In the genomic region with DNA sequence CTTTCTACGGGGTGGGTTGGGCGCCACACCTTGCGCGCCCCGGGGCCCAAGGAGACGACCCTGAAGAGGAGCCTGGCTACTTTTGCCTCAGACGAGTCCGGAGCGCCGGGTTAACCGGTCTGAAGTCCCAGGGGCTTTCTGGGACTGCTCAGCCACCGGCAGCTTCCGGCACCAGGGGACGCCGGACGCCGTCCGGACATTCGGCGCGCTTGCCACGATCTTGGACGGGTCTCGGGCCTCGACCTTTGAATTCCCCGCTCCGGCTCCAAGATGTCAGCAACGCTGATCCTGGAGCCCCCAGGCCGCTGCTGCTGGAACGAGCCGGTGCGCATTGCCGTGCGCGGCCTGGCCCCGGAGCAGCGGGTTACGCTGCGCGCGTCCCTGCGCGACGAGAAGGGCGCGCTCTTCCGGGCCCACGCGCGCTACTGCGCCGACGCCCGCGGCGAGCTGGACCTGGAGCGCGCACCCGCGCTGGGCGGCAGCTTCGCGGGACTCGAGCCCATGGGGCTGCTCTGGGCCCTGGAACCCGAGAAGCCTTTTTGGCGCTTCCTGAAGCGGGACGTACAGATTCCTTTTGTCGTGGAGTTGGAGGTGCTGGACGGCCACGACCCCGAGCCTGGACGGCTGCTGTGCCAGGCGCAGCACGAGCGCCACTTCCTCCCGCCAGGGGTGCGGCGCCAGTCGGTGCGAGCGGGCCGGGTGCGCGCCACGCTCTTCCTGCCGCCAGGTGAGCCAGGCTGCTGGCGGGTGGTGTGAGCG, we compare ENCODE assay signal across 9 cellular contexts. TPM values are rescaled to one million over a fixed set of nuclear protein-coding genes. Genes with fewer than 3 reads are reported as not detected.
DNase-seq lines count a peak whose midpoint lies in the region; ATAC-seq and TF ChIP-seq lines count a peak whose summit lies in the region.
"Had no signal": no experiment of that assay in that cellular context is flagged by ENCODE, and none has a peak within 500 bp of the region (broad histone marks: within the 10 kb centered on the region; RNA-seq: fewer than 3 reads in every experiment).

Gene ACOT4, plus strand, starts transcription at position 184 of the 759 bp plus-strand sequence. Its CDS starts 87 bp downstream, at position 271.

- peak within 1 kb of the TSS; percentile 42 for H3K4me2 ChIP-seq in Loucy (ENCODE audit: low read depth, low read length, poor library complexity, severe bottlenecking)

- intact Hi-C loops in mucosa of descending colon (cut with DNase I, micrococcal nuclease): no loop called here
- intact Hi-C loops in stomach (cut with DNase I; ENCODE audit: low total_unique reads): no loop called here

- H3K9me3 ChIP-seq in Loucy (ENCODE audit: insufficient read depth, low read depth, low read length): no peaks in the 10 kb centered on the region
- no peaks in the 10 kb centered on the region for H3K9me3 ChIP-seq in endodermal cell (ENCODE audit: control insufficient read depth, low read length)
- H3K9me3 ChIP-seq in mucosa of descending colon: no peaks in the 10 kb centered on the region
- H3K9me3 ChIP-seq in stomach: no peaks in the 10 kb centered on the region

- no peaks in the 10 kb centered on the region for H3F3A ChIP-seq in Loucy (ENCODE audit: low read depth)

- H3K27me3 ChIP-seq in Loucy (ENCODE audit: insufficient read depth, low read length, poor library complexity, severe bottlenecking) (no peaks in the 10 kb centered on the region), endodermal cell (ENCODE audit: control insufficient read depth, insufficient read depth, low read length, poor library complexity, severe bottlenecking) (peaks cover 20% of the 10 kb centered on the region), stomach (no peaks in the 10 kb centered on the region)

- peaks cover 24% of the 10 kb centered on the region for H3K27me3 Mint-ChIP-seq in endodermal cell (ENCODE audit: insufficient read depth)

- peak; percentile 49 for DNase-seq in NCI-H510A treated with DMSO at 0.1 percent for 48 hours (lab: John Stamatoyannopoulos, UW)
- no peak for DNase-seq in NCI-H510A (lab: John Stamatoyannopoulos, UW)
- peak; percentile 40 to 53 for DNase-seq in activated CD4-positive, alpha-beta T cell treated with anti-CD3 and anti-CD28 coated beads, Interleukin-2, amount 50 U/mL, for 48 hours
- peak; percentile 73 for DNase-seq in endodermal cell
- peak; percentile 50 to 76 (median 69) for DNase-seq in mucosa of descending colon
- DNase-seq in stomach: peak; percentile 55
- DNase-seq: DND-41 had no signal

- no peak within 1 kb of the TSS for H3K27ac Mint-ChIP-seq in endodermal cell

- TF ChIP-seq POLR2A in stomach (IDR thresholded peaks at IDR 0.05): no peak

- peaks cover 9% of the 10 kb centered on the region for H3K9me3 Mint-ChIP-seq in endodermal cell

- H3K36me3 ChIP-seq in Loucy (ENCODE audit: insufficient read depth, low read length) (no peaks in the 10 kb centered on the region), endodermal cell (ENCODE audit: control insufficient read depth, insufficient read depth, low read length) (no peaks in the 10 kb centered on the region), mucosa of descending colon (ENCODE audit: low read depth) (no peaks in the 10 kb centered on the region), stomach (no peaks in the 10 kb centered on the region)

- no peak within 1 kb of the TSS for H3K9ac ChIP-seq in Loucy (ENCODE audit: low read depth, low read length, poor library complexity, severe bottlenecking)
- peak within 1 kb of the TSS; percentile 15 for H3K9ac ChIP-seq in endodermal cell (ENCODE audit: extremely low read depth, low read length, poor library complexity, severe bottlenecking)

- no peaks in the 10 kb centered on the region for H3K4me1 Mint-ChIP-seq in endodermal cell

- H3K4me3 ChIP-seq in Loucy (ENCODE audit: low read length, poor library complexity, severe bottlenecking) (peak within 1 kb of the TSS; percentile 25), endodermal cell (ENCODE audit: low read length) (peak within 1 kb of the TSS; percentile 78), mucosa of descending colon (peak within 1 kb of the TSS; percentile 44), stomach (peak within 1 kb of the TSS; percentile 63 to 83 (median 65))

- H2AFZ ChIP-seq in Loucy (ENCODE audit: low read length): peak within 1 kb of the TSS; percentile 36; the same call in 1 of the 2 replicates

- no peaks in the 10 kb centered on the region for H3K4me1 ChIP-seq in Loucy (ENCODE audit: insufficient read depth, low read length, poor library complexity, severe bottlenecking)
- no peaks in the 10 kb centered on the region for H3K4me1 ChIP-seq in endodermal cell (ENCODE audit: control insufficient read depth, insufficient read depth, low read length)
- peaks cover 5% of the 10 kb centered on the region for H3K4me1 ChIP-seq in mucosa of descending colon (ENCODE audit: low read depth)
- H3K4me1 ChIP-seq in stomach: peaks cover 0 to 13% (median 12%) of the 10 kb centered on the region in 4 donors

- WGBS in endodermal cell (ENCODE audit: insufficient coverage in 1 of 2, insufficient read length in 1 of 2), 2 experiments: 12 to 20% methylated on average over 51 to 89 of the region's 89 CpGs
- WGBS in stomach, 5 donors: 1 to 10% (median 1%) methylated on average over 13 to 89 of the region's 89 CpGs

- no peak within 1 kb of the TSS for H3K27ac ChIP-seq in endodermal cell (ENCODE audit: low read depth, low read length)
- H3K27ac ChIP-seq in stomach: peak within 1 kb of the TSS; percentile 52 to 70 (median 63)

- TF ChIP-seq EP300 in stomach (IDR thresholded peaks at IDR 0.05): no peak

- no peaks in the 10 kb centered on the region for H3K9me2 ChIP-seq in Loucy (replicated peaks; ENCODE audit: low read depth, low read length)

- peak within 1 kb of the TSS; percentile 55 for H3K4me3 Mint-ChIP-seq in endodermal cell

- H4K20me1 ChIP-seq in Loucy (ENCODE audit: insufficient read depth, low read length, poor library complexity, severe bottlenecking): no peaks in the 10 kb centered on the region

- ATAC-seq in mucosa of descending colon: peak; percentile 97
- ATAC-seq in HG03175 (IDR thresholded peaks at IDR 0.05; ENCODE audit: unreplicated experiment): no peak

- TF ChIP-seq CTCF in Loucy (conservative IDR thresholded peaks at IDR 0.05; ENCODE audit: low read length) (no peak), endodermal cell (conservative IDR thresholded peaks at IDR 0.05) (peak; percentile 53), mucosa of descending colon (IDR thresholded peaks at IDR 0.05) (peak; percentile 8), stomach (IDR thresholded peaks at IDR 0.05) (peak in 3 of 7 experiments; percentile 12 to 19 (median 18))

- H3K36me3 Mint-ChIP-seq in endodermal cell (ENCODE audit: low read depth): peaks cover 1% of the 10 kb centered on the region

- H3K79me2 ChIP-seq in Loucy (ENCODE audit: insufficient read depth, low read length): no peaks in the 10 kb centered on the region

RNA-seq across cellular contexts. Expression of gene ACOT4, which starts in this region (rescaled TPM):
- total RNA-seq in endodermal cell: 1 to 10 TPM in 1 of 2 donors, under 1 TPM in 1; 0.97 to 2.0 TPM
- 0.28 TPM for polyA plus RNA-seq in endodermal cell (2013, experiment 1 of 2)
- polyA plus RNA-seq in endodermal cell (2013, experiment 2 of 2): 0.58 TPM
- total RNA-seq in mucosa of descending colon: 1 to 10 TPM; 1.6 to 4.6 (median 3.1) TPM
- total RNA-seq in stomach: 1 to 10 TPM in 2 of 5 donors, not detected in 3; 1.3 to 1.4 TPM
- polyA plus RNA-seq in stomach: 1 to 10 TPM; 1.4 to 3.5 (median 1.5) TPM

Comparison
In these comparisons a context has a peak if more than half of its experiments do, and no peak if none do; other contexts are left out.
1. H3K4me3 ChIP-seq: peak in every context shown above with its lines; median percentile 78 in endodermal cell; 65 in stomach; 44 in mucosa of descending colon; 25 in Loucy.